ENCODE assay signal across 20 cellular contexts in the genomic region with DNA sequence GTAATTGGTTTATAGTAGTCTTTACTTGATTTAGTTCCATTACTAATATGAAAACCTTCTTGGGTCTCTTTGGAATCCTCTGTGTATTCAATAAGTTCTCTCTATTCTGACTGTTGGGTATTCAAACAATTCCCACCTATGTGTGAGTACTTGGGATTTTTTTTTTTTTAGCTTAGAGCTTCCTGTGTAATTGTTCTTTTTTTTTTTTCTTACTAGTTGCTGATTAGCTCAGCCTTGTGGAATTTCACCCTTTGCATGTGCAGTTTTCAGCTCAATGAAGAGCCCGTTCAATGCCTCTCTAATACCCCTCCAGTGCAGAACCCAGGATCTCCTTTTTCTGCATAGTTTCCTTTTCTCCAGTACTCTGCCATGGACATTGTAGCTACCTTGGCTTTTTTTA.
DNase-seq lines count a peak whose midpoint lies in the region; ATAC-seq, FAIRE-seq and TF ChIP-seq lines count a peak whose summit lies in the region.
"Had no signal": no experiment of that assay in that cellular context is flagged by ENCODE, and none has a peak within 500 bp of the region (broad histone marks: within the 10 kb centered on the region; RNA-seq: fewer than 3 reads in every experiment).

No MANE protein-coding gene starts in this region.

- H3K27ac ChIP-seq in mesendoderm (ENCODE audit: low read depth, low read length): no peak overlapping the region
- no peak overlapping the region for H3K27ac ChIP-seq in lower lobe of right lung
- H3K27ac ChIP-seq: colonic mucosa had no signal

- no peak overlapping the region for H3K23ac ChIP-seq in mesendoderm (ENCODE audit: low read length)

- no peaks in the 10 kb centered on the region for H3K36me3 ChIP-seq in mesendoderm (ENCODE audit: control insufficient read depth, insufficient read depth, low read length)
- no peaks in the 10 kb centered on the region for H3K36me3 ChIP-seq in lower lobe of right lung
- H3K36me3 ChIP-seq: colonic mucosa had no signal

- no peak for ATAC-seq in lower lobe of right lung
- ATAC-seq in HG03095 (IDR thresholded peaks at IDR 0.05; ENCODE audit: unreplicated experiment): no peak
- ATAC-seq: activated CD8-positive, alpha-beta memory T cell treated with anti-CD3 and anti-CD28 coated beads, Interleukin-2, amount 10 ng/mL, durations not matched to agents 7 days and 5 days; CD8-positive, alpha-beta T cell; left cardiac atrium had no signal

- no peaks in the 10 kb centered on the region for H3K79me1 ChIP-seq in mesendoderm (ENCODE audit: low read length)

- TF ChIP-seq CTCF in fibroblast of pulmonary artery (IDR thresholded peaks at IDR 0.05; ENCODE audit: low read length, missing control alignments) (no peak), lower lobe of right lung (IDR thresholded peaks at IDR 0.05) (no peak)

- H3K4me1 ChIP-seq in mesendoderm (ENCODE audit: control insufficient read depth, low read depth, low read length) (no peaks in the 10 kb centered on the region), lower lobe of right lung (no peaks in the 10 kb centered on the region)
- H3K4me1 ChIP-seq: colonic mucosa had no signal

- H3K4me3 ChIP-seq in fibroblast of pulmonary artery (replicated peaks; ENCODE audit: low read depth, low read length): no peak overlapping the region
- H3K4me3 ChIP-seq in mesendoderm (ENCODE audit: low read length): no peak overlapping the region
- no peak overlapping the region for H3K4me3 ChIP-seq in lower lobe of right lung
- H3K4me3 ChIP-seq: colonic mucosa had no signal

- H3K56ac ChIP-seq in mesendoderm (ENCODE audit: low read length): no peak overlapping the region

- no peak overlapping the region for H2AK5ac ChIP-seq in mesendoderm (ENCODE audit: low read length)

- no peak overlapping the region for H3K4ac ChIP-seq in mesendoderm (ENCODE audit: low read depth, low read length)

- H3K18ac ChIP-seq in mesendoderm (ENCODE audit: low read length): no peak overlapping the region

- H2BK5ac ChIP-seq in mesendoderm (ENCODE audit: low read length): no peak overlapping the region

- H2BK15ac ChIP-seq in mesendoderm (replicated peaks; ENCODE audit: low read depth): no peak overlapping the region

- WGBS in mesendoderm (ENCODE audit: extremely low coverage, insufficient coverage, low lambda C conversion rate): no CpG with 5 or more reads among the region's 1 CpG

- H3K9ac ChIP-seq in mesendoderm (ENCODE audit: low read length): no peak overlapping the region

- H4K8ac ChIP-seq in mesendoderm (ENCODE audit: low read depth, low read length): no peak overlapping the region

- no peak overlapping the region for H2BK120ac ChIP-seq in mesendoderm (ENCODE audit: low read depth, low read length)

- H3K4me2 ChIP-seq in mesendoderm (ENCODE audit: low read length): no peak overlapping the region

- H4K5ac ChIP-seq in mesendoderm (ENCODE audit: low read length): no peak overlapping the region

- intact Hi-C loops in lower lobe of right lung (cut with DNase I): no loop called here

- no peaks in the 10 kb centered on the region for H3K79me2 ChIP-seq in mesendoderm (ENCODE audit: control insufficient read depth, insufficient read depth, low read length)

- H3K9me3 ChIP-seq in lower lobe of right lung: no peaks in the 10 kb centered on the region
- H3K9me3 ChIP-seq: colonic mucosa had no signal

- peak; percentile 45 for FAIRE-seq in RCC 7860 (lab: Jason Lieb, UNC)

- H3K27me3 ChIP-seq in mesendoderm (ENCODE audit: insufficient read depth, low read length, poor library complexity) (no peaks in the 10 kb centered on the region), lower lobe of right lung (ENCODE audit: low read depth) (no peaks in the 10 kb centered on the region)
- H3K27me3 ChIP-seq: colonic mucosa had no signal

- DNase-seq in EL (peak; percentile 56), RCC 7860 (ENCODE audit: low spot score) (no peak), fibroblast of pulmonary artery (ENCODE audit: low read depth) (peak; percentile 53), mesendoderm (peak; percentile 90), lower lobe of right lung (no peak), globus pallidus (ENCODE audit: low spot score) (no peak), SKM-1 (lab: John Stamatoyannopoulos, UW; ENCODE audit: unreplicated experiment) (no peak)
- DNase-seq: activated CD4-positive, alpha-beta T cell treated with anti-CD3 and anti-CD28 coated beads for 1 hour; activated CD8-positive, alpha-beta memory T cell treated with anti-CD3 and anti-CD28 coated beads, Interleukin-2, amount 10 ng/mL, durations not matched to agents 7 days and 5 days; activated gamma-delta T cell; amygdala; CD8-positive, alpha-beta T cell; colonic mucosa; erythroblast; left cardiac atrium; NCI-H2029 treated with DMSO at 0.1 percent for 48 hours; NCI-H510A treated with DMSO at 0.1 percent for 48 hours; SIG-M5; stimulated activated CD4-positive, alpha-beta T cell treated with anti-CD3 and anti-CD28 coated beads, Interleukin-4, amount 100 ng/mL, for 1 hour had no signal

Comparison
In these comparisons a context has a peak if more than half of its experiments do, and no peak if none do; other contexts are left out.
1. DNase-seq: peak in EL (single experiment), fibroblast of pulmonary artery (single experiment) and mesendoderm (single experiment); none in RCC 7860 (single experiment), lower lobe of right lung (single experiment), globus pallidus (single experiment) and SKM-1 (single experiment).